In genomic region chr3:121724130-121724529, GRCh38 we compare ENCODE assay signal across 12 cellular contexts. TPM values are rescaled to one million over a fixed set of nuclear protein-coding genes. Genes with fewer than 3 reads are reported as not detected.
A peak's percentile ranks its signal among the peaks of the same experiment; 100 is the strongest.
DNase-seq lines count a peak whose midpoint lies in the region; ATAC-seq and TF ChIP-seq lines count a peak whose summit lies in the region.
"Had no signal": no experiment of that assay in that cellular context is flagged by ENCODE, and none has a peak within 500 bp of the region (broad histone marks: within the 10 kb centered on the region; RNA-seq: fewer than 3 reads in every experiment).

No MANE protein-coding gene starts in this region.

- H3K27me3 ChIP-seq in left lung, result no peaks in the 10 kb centered on the region
- no peaks in the 10 kb centered on the region for H3K27me3 ChIP-seq in left ventricle myocardium inferior (ENCODE audit: low read depth)
- no peaks in the 10 kb centered on the region for H3K27me3 ChIP-seq in smooth muscle cell (ENCODE audit: low read depth)
- H3K27me3 ChIP-seq: neutrophil had no signal

- peaks cover 49% of the 10 kb centered on the region for H4K20me1 ChIP-seq in smooth muscle cell (ENCODE audit: low read depth)

- no peak for TF ChIP-seq CTCF in GM10248 (IDR thresholded peaks at IDR 0.05; ENCODE audit: control extremely low read depth, extremely low read depth, low read depth, missing control alignments)
- no peak for TF ChIP-seq CTCF in left lung (IDR thresholded peaks at IDR 0.05)
- no peak for TF ChIP-seq CTCF in left ventricle myocardium inferior (IDR thresholded peaks at IDR 0.05; ENCODE audit: borderline replicate concordance)
- TF ChIP-seq CTCF in smooth muscle cell (IDR thresholded peaks at IDR 0.05; ENCODE audit: borderline replicate concordance, insufficient read depth, poor library complexity, severe bottlenecking), result no peak

- H3K9me3 ChIP-seq in left lung, result no peaks in the 10 kb centered on the region
- H3K9me3 ChIP-seq in left ventricle myocardium inferior (replicated peaks), result no peaks in the 10 kb centered on the region
- no peaks in the 10 kb centered on the region for H3K9me3 ChIP-seq in smooth muscle cell (replicated peaks; ENCODE audit: low read depth)
- H3K9me3 ChIP-seq: neutrophil had no signal

- peak; percentile 43 for DNase-seq in GM10248 (ENCODE audit: extremely low spot score)
- peak; percentile 64 to 90 for DNase-seq in NOMO-1 (lab: John Stamatoyannopoulos, UW; ENCODE audit: unreplicated experiment in 2 of 2)
- no peak for DNase-seq in left lung
- no peak for DNase-seq in inferior parietal cortex (ENCODE audit: extremely low spot score)
- DNase-seq in left ventricle myocardium inferior, result no peak
- no peak for DNase-seq in smooth muscle cell (lab: John Stamatoyannopoulos, UW; ENCODE audit: unreplicated experiment)
- DNase-seq: effector memory CD4-positive, alpha-beta T cell; NCI-H748 treated with DMSO at 0.1 percent for 48 hours; stimulated activated CD4-positive, alpha-beta T cell treated with anti-CD3 and anti-CD28 coated beads, Interleukin-4, amount 100 ng/mL, for 24 hours had no signal

- H3K27ac ChIP-seq in left lung (no peak overlapping the region), left ventricle myocardium inferior (replicated peaks) (no peak overlapping the region), smooth muscle cell (ENCODE audit: low read depth) (no peak overlapping the region)
- H3K27ac ChIP-seq: neutrophil had no signal

- peaks cover 11% of the 10 kb centered on the region for H3K79me2 ChIP-seq in smooth muscle cell (ENCODE audit: low read depth)

- H3K4me3 ChIP-seq in left lung (no peak overlapping the region), left ventricle myocardium inferior (no peak overlapping the region), smooth muscle cell (no peak overlapping the region)

- no peaks in the 10 kb centered on the region for H3F3A ChIP-seq in smooth muscle cell (ENCODE audit: low read depth)

- POLR2A ChIA-PET in GM10248 (lab: Yijun Ruan, JAX), result interaction anchor here (0.7 kb wide), 1 partner anchor 17 kb away, joined by 5 read pairs; no protein-coding TSS in a partner anchor

- H3K36me3 ChIP-seq in left lung (peaks cover 0 to 98% of the 10 kb centered on the region in 2 donors), left ventricle myocardium inferior (peaks cover 96% of the 10 kb centered on the region), smooth muscle cell (ENCODE audit: low read depth) (peaks cover 62% of the 10 kb centered on the region)

- H3K9ac ChIP-seq in smooth muscle cell (ENCODE audit: low read depth), result no peak overlapping the region

- CTCF ChIA-PET in GM10248 (lab: Yijun Ruan, JAX), result interaction anchor here (1.0 to 2.3 kb wide), 4 partner anchors 15 to 271 kb away, joined by 3 to 7 read pairs (median 3); no protein-coding TSS in a partner anchor

- 100% methylated on average over 1 of the region's 1 CpG for WGBS in smooth muscle cell (ENCODE audit: low lambda C conversion rate)

- peak; percentile 93 for ATAC-seq in GM19463 (IDR thresholded peaks at IDR 0.05; ENCODE audit: unreplicated experiment)
- peak; percentile 86 for ATAC-seq in HG03025 (IDR thresholded peaks at IDR 0.05; ENCODE audit: low FRiP score, unreplicated experiment)
- no peak for ATAC-seq in left lung

- H2AFZ ChIP-seq in smooth muscle cell (ENCODE audit: low read depth), result no peak overlapping the region

- no peak overlapping the region for H3K4me2 ChIP-seq in smooth muscle cell

- intact Hi-C loops in left lung (cut with DNase I), result no loop called here
- intact Hi-C loops in left ventricle myocardium inferior (cut with micrococcal nuclease), result no loop called here

- H3K4me1 ChIP-seq in left lung (no peaks in the 10 kb centered on the region), left ventricle myocardium inferior (peaks cover 15% of the 10 kb centered on the region), smooth muscle cell (ENCODE audit: low read depth) (no peaks in the 10 kb centered on the region)

RNA-seq across cellular contexts. Expression of gene GOLGB1, which starts 25.4 kb away (rescaled TPM):
- total RNA-seq in left lung, result 10 to 100 TPM; 45.9 to 63.3 TPM
- total RNA-seq in left ventricle myocardium inferior, result 56.1 TPM
- 68.5 and 84.8 TPM in 2 replicates for total RNA-seq in smooth muscle cell
- polyA plus RNA-seq in smooth muscle cell, result 41.9 and 51.1 TPM in 2 replicates

Comparison
In these comparisons a context has a peak if more than half of its experiments do, and no peak if none do; other contexts are left out.
1. DNase-seq: peak in GM10248 (single experiment) and NOMO-1 (2 of 2); none in left lung (0 of 2), inferior parietal cortex (single experiment), left ventricle myocardium inferior (single experiment) and smooth muscle cell (single experiment).